Comparison of ENCODE assay signal across 9 cellular contexts in the genomic region with DNA sequence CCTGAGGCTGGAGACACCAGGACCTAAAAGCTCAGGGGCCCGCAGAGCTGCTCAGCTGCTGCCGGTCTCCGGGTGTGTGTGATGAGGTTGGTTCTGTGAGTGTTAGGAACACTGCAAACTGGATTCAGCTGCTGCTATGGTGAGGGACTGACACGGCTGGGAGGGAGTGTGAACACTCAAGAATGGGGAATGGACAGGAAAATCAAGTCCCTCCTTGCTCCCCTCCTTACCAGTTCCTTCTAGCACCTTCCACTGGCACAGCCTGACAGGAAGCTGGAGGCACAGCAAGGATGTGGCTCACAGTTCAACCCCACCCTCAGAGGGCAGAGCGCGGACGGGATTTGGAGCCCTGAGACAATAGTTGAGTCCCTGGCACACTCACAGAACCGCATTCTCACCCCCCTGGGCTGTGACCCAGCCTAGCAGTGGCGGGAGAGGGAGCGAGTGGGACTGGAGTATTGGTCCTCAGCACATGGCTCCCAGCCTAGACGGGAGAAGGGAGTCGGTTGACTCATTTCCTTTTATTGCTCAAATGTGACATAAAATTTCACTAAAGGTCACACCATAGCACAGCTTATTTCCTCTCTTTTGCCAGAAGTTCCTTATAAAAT. TPM values are rescaled to one million over a fixed set of nuclear protein-coding genes. Genes with fewer than 3 reads are reported as not detected.
DNase-seq lines count a peak whose midpoint lies in the region; ATAC-seq, FAIRE-seq and TF ChIP-seq lines count a peak whose summit lies in the region.
"Had no signal": no experiment of that assay in that cellular context is flagged by ENCODE, and none has a peak within 500 bp of the region (broad histone marks: within the 10 kb centered on the region; RNA-seq: fewer than 3 reads in every experiment).

No MANE protein-coding gene starts in this region.

- no peak for TF ChIP-seq POLR2A in body of pancreas (IDR thresholded peaks at IDR 0.05)
- no peak for TF ChIP-seq POLR2A in GM12891 (IDR thresholded peaks at IDR 0.05; ENCODE audit: low read depth, low read length)

- H3K4me3 ChIP-seq in body of pancreas = no peak overlapping the region

- H3K27me3 Mint-ChIP-seq in activated T-helper 1 cell treated with anti-CD3 and anti-CD28 coated beads, Interleukin-12 subunit alpha, Interleukin-12 subunit beta, Interleukin-2, Interleukin-4 antibody, amounts not matched to agents 30 ng/mL and 10 ng/mL and 1 ng/mL, durations not matched to agents 14 hours and 24 hours and 36 hours (ENCODE audit: insufficient read depth) = peaks cover 2% of the 10 kb centered on the region

- ATAC-seq in body of pancreas (peak; percentile 61), HG02798 (IDR thresholded peaks at IDR 0.05; ENCODE audit: poor library complexity, unreplicated experiment) (no peak)

- no peaks in the 10 kb centered on the region for H3K36me3 Mint-ChIP-seq in activated T-helper 1 cell treated with anti-CD3 and anti-CD28 coated beads, Interleukin-12 subunit alpha, Interleukin-12 subunit beta, Interleukin-2, Interleukin-4 antibody, amounts not matched to agents 30 ng/mL and 10 ng/mL and 1 ng/mL, durations not matched to agents 14 hours and 24 hours and 36 hours (ENCODE audit: low read depth)

- H3K9me3 ChIP-seq in body of pancreas = no peaks in the 10 kb centered on the region

- DNase-seq in GOT3 (lab: John Stamatoyannopoulos, UW) = peak; percentile 7
- DNase-seq in body of pancreas = peak; percentile 21 to 58 (median 40)
- peak; percentile 39 for DNase-seq in kidney tubule cell (ENCODE audit: low spot score)
- DNase-seq in smooth muscle cell of the brain vasculature (ENCODE audit: low read depth, low spot score) = peak; percentile 37
- DNase-seq in activated gamma-delta T cell treated with Interleukin-2 at 50 U/mL for 16 hours = no peak
- no peak for DNase-seq in GM12891 (ENCODE audit: insufficient read length, low spot score)
- DNase-seq in activated T-helper 1 cell treated with anti-CD3 and anti-CD28 coated beads, Interleukin-12 subunit alpha, Interleukin-12 subunit beta, Interleukin-2, Interleukin-4 antibody, amounts not matched to agents 30 ng/mL and 10 ng/mL and 1 ng/mL, durations not matched to agents 14 hours and 24 hours and 36 hours (ENCODE audit: low spot score) = no peak

- no peak overlapping the region for H3K4me3 Mint-ChIP-seq in activated T-helper 1 cell treated with anti-CD3 and anti-CD28 coated beads, Interleukin-12 subunit alpha, Interleukin-12 subunit beta, Interleukin-2, Interleukin-4 antibody, amounts not matched to agents 30 ng/mL and 10 ng/mL and 1 ng/mL, durations not matched to agents 14 hours and 24 hours and 36 hours
- H3K4me3 Mint-ChIP-seq: T-helper 1 cell treated with Interleukin-12 subunit alpha and Interleukin-12 subunit beta and Interleukin-4 antibody, amounts not matched to agents 30 μg/mL and 1 μg/mL, for 36 hours had no signal

- no peaks in the 10 kb centered on the region for H3K4me1 Mint-ChIP-seq in activated T-helper 1 cell treated with anti-CD3 and anti-CD28 coated beads, Interleukin-12 subunit alpha, Interleukin-12 subunit beta, Interleukin-2, Interleukin-4 antibody, amounts not matched to agents 30 ng/mL and 10 ng/mL and 1 ng/mL, durations not matched to agents 14 hours and 24 hours and 36 hours (ENCODE audit: low read depth)

- intact Hi-C loops in body of pancreas (cut with DNase I) = loop anchor here (10.0 kb wide), 1 partner anchor 1201 kb away; no protein-coding TSS in a partner anchor
- intact Hi-C loops in activated T-helper 1 cell treated with anti-CD3 and anti-CD28 coated beads, Interleukin-12 subunit alpha, Interleukin-12 subunit beta, Interleukin-2, Interleukin-4 antibody, amounts not matched to agents 30 ng/mL and 10 ng/mL and 1 ng/mL, durations not matched to agents 14 hours and 24 hours and 36 hours (cut with micrococcal nuclease) = no loop called here

- no peak overlapping the region for H3K27ac Mint-ChIP-seq in activated T-helper 1 cell treated with anti-CD3 and anti-CD28 coated beads, Interleukin-12 subunit alpha, Interleukin-12 subunit beta, Interleukin-2, Interleukin-4 antibody, amounts not matched to agents 30 ng/mL and 10 ng/mL and 1 ng/mL, durations not matched to agents 14 hours and 24 hours and 36 hours
- H3K27ac Mint-ChIP-seq: T-helper 1 cell treated with Interleukin-12 subunit alpha and Interleukin-12 subunit beta and Interleukin-4 antibody, amounts not matched to agents 30 μg/mL and 1 μg/mL, for 36 hours had no signal

- peak overlapping the region in 2 of 4 donors; percentile 45 to 54 for H3K27ac ChIP-seq in body of pancreas

- TF ChIP-seq CTCF in body of pancreas (IDR thresholded peaks at IDR 0.05) = no peak

- peaks cover 8% of the 10 kb centered on the region for H3K4me1 ChIP-seq in body of pancreas

- 46 to 78% methylated on average over 12 of the region's 12 CpGs for WGBS in body of pancreas, 2 donors

- H3K9me3 Mint-ChIP-seq in activated T-helper 1 cell treated with anti-CD3 and anti-CD28 coated beads, Interleukin-12 subunit alpha, Interleukin-12 subunit beta, Interleukin-2, Interleukin-4 antibody, amounts not matched to agents 30 ng/mL and 10 ng/mL and 1 ng/mL, durations not matched to agents 14 hours and 24 hours and 36 hours = no peaks in the 10 kb centered on the region

- no peaks in the 10 kb centered on the region for H3K27me3 ChIP-seq in body of pancreas

- no peaks in the 10 kb centered on the region for H3K36me3 ChIP-seq in body of pancreas (replicated peaks in 1 of 2; ENCODE audit: insufficient read depth in 1 of 2, low read depth in 2 of 2)

- no peak for FAIRE-seq in GM12891 (lab: Jason Lieb, UNC)

TF ChIP-seq in GM12891, 5 proteins besides CTCF, POLR2A, EP300 and RAD21:
- no peak for TF ChIP-seq POU2F2 (IDR thresholded peaks at IDR 0.05; ENCODE audit: low read depth, low read length)
- TF ChIP-seq SPI1 (IDR thresholded peaks at IDR 0.05; ENCODE audit: low read depth, low read length) = no peak
- no peak for TF ChIP-seq POLR2AphosphoS5 (IDR thresholded peaks at IDR 0.05; ENCODE audit: low read depth, low read length)
- no peak for TF ChIP-seq TAF1 (IDR thresholded peaks at IDR 0.05; ENCODE audit: low read depth, low read length)
- TF ChIP-seq PAX5 (IDR thresholded peaks at IDR 0.05; ENCODE audit: insufficient read depth, low read length, severe bottlenecking) = no peak

RNA-seq across cellular contexts. Expression of a gene that starts 42.5 kb away (rescaled TPM):
- total RNA-seq in body of pancreas = not detected
- polyA plus RNA-seq in GM12891 (2012; ENCODE audit: low read depth, missing spikeins) = not detected
- total RNA-seq in activated T-helper 1 cell treated with anti-CD3 and anti-CD28 coated beads, Interleukin-12 subunit alpha, Interleukin-12 subunit beta, Interleukin-2, Interleukin-4 antibody, amounts not matched to agents 30 ng/mL and 10 ng/mL and 1 ng/mL, durations not matched to agents 14 hours and 24 hours and 36 hours = not detected in 2 replicates

Comparison
In these comparisons a context has a peak if more than half of its experiments do, and no peak if none do; other contexts are left out.
1. DNase-seq: peak in GOT3 (single experiment), body of pancreas (4 of 4), kidney tubule cell (single experiment) and smooth muscle cell of the brain vasculature (single experiment); none in activated gamma-delta T cell treated with Interleukin-2 at 50 U/mL for 16 hours (single experiment), GM12891 (single experiment) and activated T-helper 1 cell treated with anti-CD3 and anti-CD28 coated beads, Interleukin-12 subunit alpha, Interleukin-12 subunit beta, Interleukin-2, Interleukin-4 antibody, amounts not matched to agents 30 ng/mL and 10 ng/mL and 1 ng/mL, durations not matched to agents 14 hours and 24 hours and 36 hours (single experiment).